In the genomic region with DNA sequence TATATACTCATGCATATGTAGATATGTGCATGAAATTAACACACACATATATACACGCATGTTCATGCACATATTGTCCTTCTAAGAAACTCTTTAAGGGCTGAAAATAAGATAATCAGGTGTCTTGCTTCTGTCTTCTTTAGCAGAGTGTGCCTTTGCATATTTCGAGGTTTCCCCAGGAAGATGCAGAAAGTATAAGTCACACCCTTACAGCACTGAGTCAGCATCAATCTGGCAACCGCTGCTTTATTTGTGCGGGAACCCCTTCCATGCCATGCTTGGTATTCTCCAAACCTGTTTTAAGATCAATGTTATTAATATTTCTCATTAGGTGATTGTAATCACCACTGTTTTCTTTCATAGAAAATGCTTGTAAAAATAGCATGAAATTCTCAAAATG, we compare ENCODE assay signal across 20 cellular contexts.
DNase-seq lines count a peak whose midpoint lies in the region; ATAC-seq, FAIRE-seq and TF ChIP-seq lines count a peak whose summit lies in the region.
"Had no signal": no experiment of that assay in that cellular context is flagged by ENCODE, and none has a peak within 500 bp of the region (broad histone marks: within the 10 kb centered on the region; RNA-seq: fewer than 3 reads in every experiment).

No MANE protein-coding gene starts in this region.

- H3K27me3 ChIP-seq in MM.1S (replicated peaks; ENCODE audit: insufficient read depth, low read length): no peaks in the 10 kb centered on the region
- H3K27me3 ChIP-seq in upper lobe of left lung: no peaks in the 10 kb centered on the region
- H3K27me3 ChIP-seq: BE2C had no signal

- peak; percentile 77 for FAIRE-seq in H54 (lab: Jason Lieb, UNC)
- FAIRE-seq: GM12892 had no signal

- no peaks in the 10 kb centered on the region for H3K36me3 ChIP-seq in MM.1S (replicated peaks; ENCODE audit: insufficient read depth, low read length)
- no peaks in the 10 kb centered on the region for H3K36me3 ChIP-seq in upper lobe of left lung
- H3K36me3 ChIP-seq: BE2C had no signal

- DNase-seq in H54 (ENCODE audit: insufficient read length, low spot score) (no peak), MM.1S (peak; percentile 6), RPMI7951 (ENCODE audit: low read depth) (peak; percentile 33), inferior parietal cortex (ENCODE audit: extremely low spot score) (no peak), upper lobe of left lung (no peak), NCI-H526 (lab: John Stamatoyannopoulos, UW) (no peak)
- DNase-seq: ACHN; BE2C; C1 segment of cervical spinal cord; CD4-positive, CD25-positive, alpha-beta regulatory T cell; CD8-positive, alpha-beta memory T cell; COR-L47; DMS 273 treated with DMSO at 0.1 percent for 48 hours; DMS53; DND-41; GDM1; GOT3; H9 had no signal

- no peak for TF ChIP-seq EP300 in upper lobe of left lung (IDR thresholded peaks at IDR 0.05)

- no peaks in the 10 kb centered on the region for H4K20me1 ChIP-seq in MM.1S (ENCODE audit: insufficient read depth, low read length)

- no peak overlapping the region for H3K4me2 ChIP-seq in MM.1S (ENCODE audit: low read depth, low read length)

- H2AFZ ChIP-seq in MM.1S (ENCODE audit: low read length): no peak overlapping the region

- no peaks in the 10 kb centered on the region for H3K79me2 ChIP-seq in MM.1S (ENCODE audit: low read length)

- no peaks in the 10 kb centered on the region for H3K9me2 ChIP-seq in MM.1S (replicated peaks; ENCODE audit: insufficient read depth, low read length)

- no peak overlapping the region for H3K9ac ChIP-seq in MM.1S (ENCODE audit: low read length)

- no peak for TF ChIP-seq CTCF in MM.1S (IDR thresholded peaks at IDR 0.05; ENCODE audit: low read length)
- no peak for TF ChIP-seq CTCF in upper lobe of left lung (IDR thresholded peaks at IDR 0.05)

- H3F3A ChIP-seq in MM.1S (ENCODE audit: insufficient read depth, low read length): no peaks in the 10 kb centered on the region

- H3K4me3 ChIP-seq in MM.1S (ENCODE audit: low read length) (no peak overlapping the region), upper lobe of left lung (no peak overlapping the region)

- TF ChIP-seq POLR2A in H54 (IDR thresholded peaks at IDR 0.05; ENCODE audit: low read depth, low read length): no peak
- TF ChIP-seq POLR2A in upper lobe of left lung (IDR thresholded peaks at IDR 0.05): no peak

- ATAC-seq in upper lobe of left lung (ENCODE audit: low FRiP score in 2 of 2) (no peak), GM18502 (IDR thresholded peaks at IDR 0.05; ENCODE audit: poor library complexity, unreplicated experiment) (no peak)

- 83 to 94% methylated on average over 4 of the region's 4 CpGs for WGBS in upper lobe of left lung, 2 donors

- H3K4me1 ChIP-seq in MM.1S (ENCODE audit: low read length) (no peaks in the 10 kb centered on the region), upper lobe of left lung (no peaks in the 10 kb centered on the region)
- H3K4me1 ChIP-seq: BE2C had no signal

- H3K27ac ChIP-seq in MM.1S (ENCODE audit: low read length) (no peak overlapping the region), upper lobe of left lung (no peak overlapping the region)

- H3K9me3 ChIP-seq in MM.1S (replicated peaks; ENCODE audit: insufficient read depth, low read length): no peaks in the 10 kb centered on the region
- no peaks in the 10 kb centered on the region for H3K9me3 ChIP-seq in upper lobe of left lung
- H3K9me3 ChIP-seq: BE2C had no signal

Comparison
In these comparisons a context has a peak if more than half of its experiments do, and no peak if none do; other contexts are left out.
1. DNase-seq: peak in MM.1S (single experiment) and RPMI7951 (single experiment); none in H54 (single experiment), inferior parietal cortex (single experiment), upper lobe of left lung (0 of 2) and NCI-H526 (0 of 2).